Comparison of ENCODE assay signal across 23 cellular contexts in the genomic region with DNA sequence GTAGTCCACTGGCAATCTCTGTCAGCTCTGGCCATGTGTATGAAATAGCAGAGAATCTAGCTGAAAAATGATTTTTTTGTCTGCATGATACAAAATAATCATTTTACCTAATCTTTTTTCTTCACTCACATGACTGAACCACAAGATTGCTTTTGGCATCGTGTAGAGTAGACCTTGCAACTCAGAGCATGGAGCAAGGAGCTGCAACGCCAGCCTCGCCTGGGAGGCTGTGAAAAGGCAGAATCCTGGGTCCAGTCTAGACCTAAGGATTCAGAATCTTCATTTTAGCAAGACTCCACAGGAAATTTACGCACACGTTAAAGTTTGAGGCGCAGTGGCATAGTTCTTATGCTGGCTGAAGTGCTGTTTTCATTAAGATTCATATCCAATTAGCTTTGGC.
"Had no signal": no experiment of that assay in that cellular context is flagged by ENCODE, and none has a peak within 500 bp of the region (broad histone marks: within the 10 kb centered on the region; RNA-seq: fewer than 3 reads in every experiment).

No MANE protein-coding gene starts in this region.

- H3K27ac ChIP-seq: colonic mucosa, esophagus squamous epithelium, gastrocnemius medialis, lower lobe of right lung, neutrophil, pancreas, right lobe of liver, stomach, thyroid gland had no signal

- ATAC-seq: gastrocnemius medialis; left ventricle myocardium superior; lower lobe of right lung; naive thymus-derived CD8-positive, alpha-beta T cell; pancreas; right lobe of liver; stimulated activated effector memory CD8-positive, alpha-beta T cell treated with anti-CD3 and anti-CD28 coated beads, Interleukin-12 subunit alpha, Interleukin-12 subunit beta, amount 100 ng/mL, for 72 hours had no signal

- H3K4me3 ChIP-seq: colonic mucosa, esophagus squamous epithelium, gastrocnemius medialis, lower lobe of right lung, pancreas, right lobe of liver, smooth muscle cell, stomach, thyroid gland had no signal

- H3K36me3 ChIP-seq: colonic mucosa, esophagus squamous epithelium, gastrocnemius medialis, lower lobe of right lung, neutrophil, pancreas, right lobe of liver, stomach, thyroid gland had no signal

- H3K27me3 ChIP-seq: colonic mucosa, esophagus squamous epithelium, gastrocnemius medialis, neutrophil, pancreas, right lobe of liver, stomach, thyroid gland had no signal

- H3K4me2 ChIP-seq: smooth muscle cell had no signal

- FAIRE-seq: endometrium, keratinocyte, pancreas had no signal

- H3K4me1 ChIP-seq: colonic mucosa had no signal

- H3K9me3 ChIP-seq: colonic mucosa, esophagus squamous epithelium, gastrocnemius medialis, lower lobe of right lung, neutrophil, pancreas, right lobe of liver, stomach, thyroid gland had no signal

- DNase-seq: colonic mucosa; effector CD8-positive, alpha-beta T cell; erythroblast; esophagus squamous epithelium; foreskin fibroblast; left ventricle myocardium superior; lower lobe of right lung; naive thymus-derived CD8-positive, alpha-beta T cell; nephron progenitor cell; pancreas; right lobe of liver; stimulated activated CD4-positive, alpha-beta T cell treated with anti-CD3 and anti-CD28 coated beads, Interleukin-12 subunit alpha, Interleukin-12 subunit beta, amount 100 ng/mL, for 4 hours; stimulated activated CD4-positive, alpha-beta T cell treated with anti-CD3 and anti-CD28 coated beads, Interleukin-1b, Interleukin-23, amount 100 ng/mL, for 48 hours; stimulated activated CD4-positive, alpha-beta T cell treated with anti-CD3 and anti-CD28 coated beads, Interleukin-4, amount 100 ng/mL, for 24 hours; stimulated activated naive CD4-positive, alpha-beta T cell treated with Interleukin-2 at 50 U/mL for 16 hours; stomach; thyroid gland had no signal
